9 cellular contexts compared by ENCODE assay signal in genomic region chr1:198829948-198830347, GRCh38.
DNase-seq lines count a peak whose midpoint lies in the region; ATAC-seq, FAIRE-seq and TF ChIP-seq lines count a peak whose summit lies in the region.
"Had no signal": no experiment of that assay in that cellular context is flagged by ENCODE, and none has a peak within 500 bp of the region (broad histone marks: within the 10 kb centered on the region; RNA-seq: fewer than 3 reads in every experiment).

No MANE protein-coding gene starts in this region.

- TF ChIP-seq CTCF in GM06990 (IDR thresholded peaks at IDR 0.05; ENCODE audit: insufficient read depth, low read length, poor library complexity, severe bottlenecking), result peak; percentile 44
- TF ChIP-seq CTCF in OCI-LY1 (IDR thresholded peaks at IDR 0.05; ENCODE audit: low read length), result peak; percentile 81
- TF ChIP-seq CTCF in endothelial cell of umbilical vein (IDR thresholded peaks at IDR 0.05; ENCODE audit: extremely low read depth in 1 of 2, insufficient read depth in 1 of 2, low read depth in 1 of 2, low read length in 2 of 2), result peak in 1 of 2 donors; percentile 25
- TF ChIP-seq CTCF in neural crest cell (conservative IDR thresholded peaks at IDR 0.05), result peak; percentile 32
- no peak for TF ChIP-seq CTCF in transverse colon (IDR thresholded peaks at IDR 0.05)

- WGBS in transverse colon (ENCODE audit: low coverage in 1 of 2), 2 donors, result 67% methylated on average over 1 of the region's 1 CpG; no CpG with 5 or more reads in 1 of the 2 donors

- dilution Hi-C loops in endothelial cell of umbilical vein (cut with MboI; ENCODE audit: extremely low pct_ligation_motif_present, low sequenced_read_pairs), result no loop called here

- H3K4me2 ChIP-seq in OCI-LY1 (ENCODE audit: low read length) (peak overlapping the region; percentile 18; the same call in 1 of the 2 replicates), endothelial cell of umbilical vein (ENCODE audit: insufficient read depth, low read length) (no peak overlapping the region)

- intact Hi-C loops in endothelial cell of umbilical vein (cut with micrococcal nuclease) (loop anchor here (1.0 to 5.0 kb wide), 6 partner anchors 53 to 633 kb away; no protein-coding TSS in a partner anchor), transverse colon (cut with DNase I; ENCODE audit: low total_unique reads) (no loop called here)

- ATAC-seq in HG03439 (IDR thresholded peaks at IDR 0.05; ENCODE audit: unreplicated experiment), result no peak
- ATAC-seq: HepG2 had no signal

- H3F3A ChIP-seq in OCI-LY1 (ENCODE audit: insufficient read depth, low read length), result 0 out of 2 replicates have a peak, but pooled peaks cover 4% of the 10 kb centered on the region

- no peaks in the 10 kb centered on the region for H3K79me2 ChIP-seq in OCI-LY1 (ENCODE audit: insufficient read depth, low read length)
- no peaks in the 10 kb centered on the region for H3K79me2 ChIP-seq in endothelial cell of umbilical vein (ENCODE audit: control insufficient read depth, insufficient read depth, low read length)

- no peak overlapping the region for H3K27ac Mint-ChIP-seq in neural crest cell (ENCODE audit: unreplicated experiment)

- no peaks in the 10 kb centered on the region for H3K9me2 ChIP-seq in OCI-LY1 (ENCODE audit: low read depth, low read length)

- no peaks in the 10 kb centered on the region for H3K36me3 ChIP-seq in GM06990 (ENCODE audit: control insufficient read depth, insufficient read depth, low read length)
- no peaks in the 10 kb centered on the region for H3K36me3 ChIP-seq in OCI-LY1 (ENCODE audit: insufficient read depth, low read length)
- no peaks in the 10 kb centered on the region for H3K36me3 ChIP-seq in endothelial cell of umbilical vein (ENCODE audit: control insufficient read depth in 2 of 2, extremely low read depth in 1 of 2, insufficient read depth in 2 of 2, low read length in 2 of 2)
- no peaks in the 10 kb centered on the region for H3K36me3 ChIP-seq in transverse colon

- in situ Hi-C loops in transverse colon (cut with MboI; ENCODE audit: low pct_ligation_motif_present in 1 of 4, low pct_unique_long_range_greater_than_20kb in 1 of 4, low sequenced_read_pairs in 3 of 4), result no loop called here

- no peaks in the 10 kb centered on the region for H3K27me3 Mint-ChIP-seq in neural crest cell (ENCODE audit: low read depth)

- CTCF ChIA-PET in endothelial cell of umbilical vein (lab: Charles Lee), result interaction anchor here (1.4 to 4.3 kb wide), 3 partner anchors 107 to 634 kb away, joined by 5 to 25 read pairs (median 11); no protein-coding TSS in a partner anchor

- H2AFZ ChIP-seq in OCI-LY1 (ENCODE audit: low read length) (no peak overlapping the region), endothelial cell of umbilical vein (ENCODE audit: low read depth, low read length) (no peak overlapping the region)

- no peaks in the 10 kb centered on the region for H3K9me1 ChIP-seq in endothelial cell of umbilical vein (replicated peaks; ENCODE audit: control insufficient read depth, extremely low read depth, insufficient read depth, low read length)

- H3K27ac ChIP-seq in OCI-LY1 (ENCODE audit: low read depth, low read length, poor library complexity, severe bottlenecking) (peak overlapping the region; percentile 56), endothelial cell of umbilical vein (ENCODE audit: insufficient read depth, low read depth, low read length) (no peak overlapping the region), transverse colon (no peak overlapping the region)

- H3K4me3 ChIP-seq in GM06990 (replicated peaks; ENCODE audit: low read depth, low read length) (no peak overlapping the region), OCI-LY1 (ENCODE audit: low read depth, low read length, poor library complexity, severe bottlenecking) (no peak overlapping the region), endothelial cell of umbilical vein (replicated peaks in 1 of 3; ENCODE audit: insufficient read depth in 1 of 3, low read depth in 1 of 3, low read length in 3 of 3) (no peak overlapping the region), transverse colon (no peak overlapping the region)

- H3K27me3 ChIP-seq in GM06990 (replicated peaks; ENCODE audit: control insufficient read depth, insufficient read depth, low read length) (no peaks in the 10 kb centered on the region), OCI-LY1 (ENCODE audit: insufficient read depth, low read length) (no peaks in the 10 kb centered on the region), endothelial cell of umbilical vein (ENCODE audit: control insufficient read depth in 2 of 2, insufficient read depth in 2 of 2, low read length in 2 of 2) (no peaks in the 10 kb centered on the region), transverse colon (no peaks in the 10 kb centered on the region)

- peaks cover 13% of the 10 kb centered on the region for H3K4me1 Mint-ChIP-seq in neural crest cell

- no peak for TF ChIP-seq EP300 in transverse colon (IDR thresholded peaks at IDR 0.05; ENCODE audit: low read depth)

- FAIRE-seq in endothelial cell of umbilical vein (lab: Jason Lieb, UNC), result peak; percentile 43
- FAIRE-seq: HepG2 had no signal

- no TSS peak for BruUV-seq in endothelial cell of umbilical vein (replicated peaks; lab: Mats Ljungman, UMichigan)

- H3K4me1 ChIP-seq in OCI-LY1 (ENCODE audit: insufficient read depth, low read length, severe bottlenecking) (peaks cover 17% of the 10 kb centered on the region), endothelial cell of umbilical vein (ENCODE audit: control insufficient read depth, extremely low read depth, insufficient read depth, low read length) (peaks cover 13% of the 10 kb centered on the region), transverse colon (no peaks in the 10 kb centered on the region)

- H3K9ac ChIP-seq in OCI-LY1 (ENCODE audit: low read length), result no peak overlapping the region; the same call in 1 of the 2 replicates
- no peak overlapping the region for H3K9ac ChIP-seq in endothelial cell of umbilical vein (replicated peaks; ENCODE audit: extremely low read depth, insufficient read depth, low read length)

- H3K36me3 Mint-ChIP-seq in neural crest cell (ENCODE audit: low read depth), result no peaks in the 10 kb centered on the region

- POLR2A ChIA-PET in endothelial cell of umbilical vein (lab: Charles Lee), result interaction anchor here (1.3 kb wide), 1 partner anchor 107 kb away, joined by 3 read pairs; no protein-coding TSS in a partner anchor

- H3K9me3 Mint-ChIP-seq in neural crest cell, result peaks cover under 1% of the 10 kb centered on the region

- H3K9me3 ChIP-seq in OCI-LY1 (ENCODE audit: low read length) (no peaks in the 10 kb centered on the region), endothelial cell of umbilical vein (replicated peaks; ENCODE audit: control insufficient read depth, insufficient read depth, low read length) (no peaks in the 10 kb centered on the region), transverse colon (no peaks in the 10 kb centered on the region)

- H3K4me3 Mint-ChIP-seq in neural crest cell, result no peak overlapping the region

- TF ChIP-seq POLR2A in endothelial cell of umbilical vein (IDR thresholded peaks at IDR 0.05; ENCODE audit: low read depth, low read length), result no peak
- TF ChIP-seq POLR2A in transverse colon (IDR thresholded peaks at IDR 0.05), result no peak

- H4K20me1 ChIP-seq in OCI-LY1 (ENCODE audit: insufficient read depth, low read length) (no peaks in the 10 kb centered on the region), endothelial cell of umbilical vein (replicated peaks; ENCODE audit: control insufficient read depth, extremely low read depth, insufficient read depth, low read length) (no peaks in the 10 kb centered on the region)

- DNase-seq in GM06990 (ENCODE audit: extremely low read depth, insufficient read length) (no peak), endothelial cell of umbilical vein (ENCODE audit: low read depth, low spot score) (peak; percentile 66), neural crest cell (ENCODE audit: low read depth, low spot score) (no peak), epidermal melanocyte (ENCODE audit: insufficient read length, low spot score) (no peak), transverse colon (no peak)
- DNase-seq: activated CD8-positive, alpha-beta memory T cell treated with anti-CD3 and anti-CD28 coated beads for 24 hours had no signal

TF ChIP-seq in endothelial cell of umbilical vein, 7 proteins besides CTCF, POLR2A, EP300 and RAD21:
- no peak for TF ChIP-seq JUN (IDR thresholded peaks at IDR 0.05; ENCODE audit: borderline replicate concordance, insufficient read depth, insufficient read length, low read depth)
- no peak for TF ChIP-seq MYC (IDR thresholded peaks at IDR 0.05; ENCODE audit: low read depth, low read length)
- TF ChIP-seq, protein P1, sequence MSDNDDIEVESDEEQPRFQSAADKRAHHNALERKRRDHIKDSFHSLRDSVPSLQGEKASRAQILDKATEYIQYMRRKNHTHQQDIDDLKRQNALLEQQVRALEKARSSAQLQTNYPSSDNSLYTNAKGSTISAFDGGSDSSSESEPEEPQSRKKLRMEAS (IDR thresholded peaks at IDR 0.05; ENCODE audit: insufficient read depth, insufficient read length), result no peak
- TF ChIP-seq FOS (IDR thresholded peaks at IDR 0.05; ENCODE audit: borderline replicate concordance, insufficient read depth, low read length), result no peak
- no peak for TF ChIP-seq EZH2 (IDR thresholded peaks at IDR 0.05; ENCODE audit: borderline replicate concordance, low read depth, low read length, severe bottlenecking)
- TF ChIP-seq POLR2AphosphoS5 (IDR thresholded peaks at IDR 0.05; ENCODE audit: insufficient read depth, low read depth, low read length), result no peak
- TF ChIP-seq GATA2 (IDR thresholded peaks at IDR 0.05; ENCODE audit: insufficient read depth, insufficient read length, low read depth, low read length), result no peak

Comparison
In these comparisons a context has a peak if more than half of its experiments do, and no peak if none do; other contexts are left out.
1. CTCF ChIP-seq: peak in GM06990 (single experiment), OCI-LY1 (single experiment) and neural crest cell (single experiment); none in transverse colon (0 of 5).